In genomic region chr2:27264253-27264752, GRCh38 we compare ENCODE assay signal across 8 cellular contexts. TPM values are rescaled to one million over a fixed set of nuclear protein-coding genes. Genes with fewer than 3 reads are reported as not detected.
DNase-seq lines count a peak whose midpoint lies in the region; TF ChIP-seq lines count a peak whose summit lies in the region.

No MANE protein-coding gene starts in this region.

- H3K9ac ChIP-seq in ES-I3 (ENCODE audit: low read depth, low read length) (peak overlapping the region; percentile 61; the same call in 1 of the 2 replicates), endodermal cell (ENCODE audit: extremely low read depth, low read length, poor library complexity, severe bottlenecking) (no peak overlapping the region), neuronal stem cell (ENCODE audit: low read depth, low read length, poor library complexity) (peak overlapping the region; percentile 15)

- no peaks in the 10 kb centered on the region for H3K79me1 ChIP-seq in neuronal stem cell (ENCODE audit: low read depth, low read length)

- no peak overlapping the region for H2BK5ac ChIP-seq in neuronal stem cell (ENCODE audit: low read length)

- H3K4me1 ChIP-seq in ES-I3 (ENCODE audit: insufficient read depth, low read length) (peaks cover 4% of the 10 kb centered on the region), OCI-LY7 (ENCODE audit: insufficient read depth, low read length, poor library complexity, severe bottlenecking) (peaks cover 53% of the 10 kb centered on the region), endodermal cell (ENCODE audit: control insufficient read depth, insufficient read depth, low read length) (no peaks in the 10 kb centered on the region), neuronal stem cell (ENCODE audit: control insufficient read depth in 2 of 2, insufficient read depth in 1 of 2, low read depth in 1 of 2, low read length in 2 of 2) (peaks cover 0 to 3% of the 10 kb centered on the region in 2 donors)

- peak; percentile 22 for DNase-seq in OCI-LY7 (ENCODE audit: low spot score)
- peak; percentile 87 for DNase-seq in endodermal cell
- DNase-seq in neuronal stem cell (ENCODE audit: low spot score) = no peak
- no peak for DNase-seq in pons (ENCODE audit: low spot score)
- DNase-seq in GM13977 (ENCODE audit: low spot score) = no peak
- DNase-seq in nucleus accumbens (lab: John Stamatoyannopoulos, UW) = no peak
- DNase-seq in NCI-H510A (lab: John Stamatoyannopoulos, UW) = no peak

- H2BK12ac ChIP-seq in neuronal stem cell (ENCODE audit: low read length) = no peak overlapping the region

- H3K4me3 ChIP-seq in OCI-LY7 (ENCODE audit: low read depth, low read length, poor library complexity, severe bottlenecking) (peak overlapping the region; percentile 90), endodermal cell (ENCODE audit: low read length) (peak overlapping the region; percentile 78), neuronal stem cell (ENCODE audit: low read length in 2 of 2) (peak overlapping the region; percentile 32 to 74)

- no peak overlapping the region for H3K4ac ChIP-seq in neuronal stem cell (ENCODE audit: low read length)

- H2AK5ac ChIP-seq in neuronal stem cell (ENCODE audit: low read depth, low read length) = no peak overlapping the region

- no peak overlapping the region for H3K27ac Mint-ChIP-seq in endodermal cell

- no peak for TF ChIP-seq CTCF in OCI-LY7 (conservative IDR thresholded peaks at IDR 0.05; ENCODE audit: low read length)
- no peak for TF ChIP-seq CTCF in endodermal cell (conservative IDR thresholded peaks at IDR 0.05)
- no peak for TF ChIP-seq CTCF in GM13977 (IDR thresholded peaks at IDR 0.05; ENCODE audit: extremely low read depth, insufficient read depth, missing control alignments)

- H3K9me3 ChIP-seq in ES-I3 (ENCODE audit: control insufficient read depth, insufficient read depth, low read length) = no peaks in the 10 kb centered on the region
- H3K9me3 ChIP-seq in OCI-LY7 (ENCODE audit: low read length) = no peaks in the 10 kb centered on the region
- no peaks in the 10 kb centered on the region for H3K9me3 ChIP-seq in endodermal cell (ENCODE audit: control insufficient read depth, low read length)
- peaks cover 0 to 2% of the 10 kb centered on the region in 2 donors for H3K9me3 ChIP-seq in neuronal stem cell (replicated peaks in 1 of 2; ENCODE audit: control insufficient read depth in 2 of 2, insufficient read depth in 1 of 2, low read depth in 1 of 2, low read length in 2 of 2)

- peak overlapping the region; percentile 55 for H3K4me3 Mint-ChIP-seq in endodermal cell

- no peaks in the 10 kb centered on the region for H3K36me3 Mint-ChIP-seq in endodermal cell (ENCODE audit: low read depth)

- H3K27me3 Mint-ChIP-seq in endodermal cell (ENCODE audit: insufficient read depth) = peaks cover 31% of the 10 kb centered on the region

- H3K23ac ChIP-seq in neuronal stem cell (ENCODE audit: low read depth, low read length, poor library complexity) = no peak overlapping the region

- H2BK15ac ChIP-seq in neuronal stem cell (ENCODE audit: low read length) = no peak overlapping the region

- peaks cover 14% of the 10 kb centered on the region for H3K4me1 Mint-ChIP-seq in endodermal cell

- intact Hi-C loops in OCI-LY7 (cut with micrococcal nuclease; ENCODE audit: unreplicated experiment) = loop anchor here (2.0 kb wide), 1 partner anchor 26 kb away; no protein-coding TSS in a partner anchor

- no peak overlapping the region for H2BK120ac ChIP-seq in neuronal stem cell (ENCODE audit: low read depth, low read length)

- no peak overlapping the region for H3K14ac ChIP-seq in neuronal stem cell (ENCODE audit: low read length)

- no TSS peak for BruUV-seq in OCI-LY7 (replicated peaks; lab: Mats Ljungman, UMichigan)

- H3K27ac ChIP-seq in OCI-LY7 (ENCODE audit: low read depth, low read length, poor library complexity, severe bottlenecking) (peak overlapping the region; percentile 23), endodermal cell (ENCODE audit: low read depth, low read length) (no peak overlapping the region), neuronal stem cell (replicated peaks; ENCODE audit: low read length) (no peak overlapping the region)

- H3K79me2 ChIP-seq in OCI-LY7 (ENCODE audit: insufficient read depth, low read depth, low read length) = peaks cover 12% of the 10 kb centered on the region; the same call in 1 of the 2 replicates

- in situ Hi-C loops in GM13977 (cut with MboI; ENCODE audit: low pct_unique_long_range_greater_than_20kb, low sequenced_read_pairs, unreplicated experiment) = no loop called here

- WGBS in endodermal cell (ENCODE audit: insufficient coverage in 1 of 2, insufficient read length in 1 of 2), 2 experiments = 1 to 12% methylated on average over 3 to 38 of the region's 38 CpGs
- WGBS in neuronal stem cell (ENCODE audit: extremely low coverage in 2 of 2, insufficient read length in 2 of 2, insufficient replicate concordance in 1 of 2), 2 donors = no CpG with 5 or more reads among the region's 38 CpGs

- no peak overlapping the region for H4K91ac ChIP-seq in neuronal stem cell (ENCODE audit: low read depth, low read length, poor library complexity)

- CTCF ChIA-PET in OCI-LY7 (lab: Charles Lee; ENCODE audit: unreplicated experiment) = interaction anchor here (1.1 to 2.1 kb wide), 2 partner anchors 15 to 28 kb away, joined by 3 to 7 read pairs; no protein-coding TSS in a partner anchor

- H3K18ac ChIP-seq in neuronal stem cell (ENCODE audit: low read length) = peak overlapping the region; percentile 93

- no peak overlapping the region for H4K8ac ChIP-seq in neuronal stem cell (ENCODE audit: low read depth, low read length)

- no peaks in the 10 kb centered on the region for H3K9me2 ChIP-seq in OCI-LY7 (ENCODE audit: insufficient read depth, low read length)

- peak overlapping the region; percentile 100 for H3K4me2 ChIP-seq in OCI-LY7 (ENCODE audit: low read length)
- H3K4me2 ChIP-seq in neuronal stem cell (ENCODE audit: insufficient read depth, low read length, poor library complexity, severe bottlenecking) = peak overlapping the region; percentile 66

- H3K36me3 ChIP-seq in ES-I3 (ENCODE audit: insufficient read depth, low read length) (no peaks in the 10 kb centered on the region), OCI-LY7 (ENCODE audit: insufficient read depth, low read length) (peaks cover 6% of the 10 kb centered on the region; the same call in 1 of the 2 replicates), endodermal cell (ENCODE audit: control insufficient read depth, insufficient read depth, low read length) (no peaks in the 10 kb centered on the region), neuronal stem cell (replicated peaks in 1 of 2; ENCODE audit: control insufficient read depth in 2 of 2, insufficient read depth in 2 of 2, low read length in 2 of 2) (no peaks in the 10 kb centered on the region)

- H4K20me1 ChIP-seq in OCI-LY7 (ENCODE audit: insufficient read depth, low read length) = no peaks in the 10 kb centered on the region

- peaks cover 80% of the 10 kb centered on the region for H3K27me3 ChIP-seq in endodermal cell (ENCODE audit: control insufficient read depth, insufficient read depth, low read length, poor library complexity, severe bottlenecking)
- H3K27me3 ChIP-seq in neuronal stem cell (ENCODE audit: control insufficient read depth in 3 of 3, insufficient read depth in 3 of 3, low read depth in 1 of 3, low read length in 3 of 3) = peaks cover 38 to 93% (median 62%) of the 10 kb centered on the region in 3 experiments

- no peaks in the 10 kb centered on the region for H3K9me3 Mint-ChIP-seq in endodermal cell

- peak overlapping the region; percentile 76 for H2AFZ ChIP-seq in OCI-LY7 (ENCODE audit: low read length)
- H2AFZ ChIP-seq in neuronal stem cell (ENCODE audit: low read length) = peak overlapping the region; percentile 94

- POLR2A ChIA-PET in OCI-LY7 (lab: Charles Lee) = interaction anchor here (0.7 to 1.1 kb wide), 4 partner anchors 8 to 45 kb away, joined by 3 to 5 read pairs (median 4); no protein-coding TSS in a partner anchor

RNA-seq across cellular contexts. Expression of gene SLC30A3, which starts 1.5 kb away (rescaled TPM):
- total RNA-seq in OCI-LY7 (2014; rRNA removed; shearing (Covaris generic)) = 14.0 and 23.3 TPM in 2 replicates
- total RNA-seq in OCI-LY7 (2022) (61.0 and 71.6 TPM in 2 replicates), endodermal cell (1 to 10 TPM; 1.5 to 2.8 TPM)
- 1.4 TPM for polyA plus RNA-seq in endodermal cell (2013, experiment 1 of 2)
- 0.83 TPM for polyA plus RNA-seq in endodermal cell (2013, experiment 2 of 2)
- polyA plus RNA-seq in neuronal stem cell (2013, experiment 1 of 2) = 1.2 TPM
- 1.3 TPM for polyA plus RNA-seq in neuronal stem cell (2013, experiment 2 of 2)

RNA-seq across cellular contexts. Expression of gene DNAJC5G, which starts 10.9 kb away (rescaled TPM):
- 2.7 and 4.7 TPM in 2 replicates for total RNA-seq in OCI-LY7 (2014; rRNA removed; shearing (Covaris generic))
- total RNA-seq in OCI-LY7 (2022) (18.1 and 18.2 TPM in 2 replicates), endodermal cell (under 1 TPM in 1 of 2 donors, not detected in 1; 0.49 TPM)
- polyA plus RNA-seq in endodermal cell (2013, experiment 1 of 2) = not detected
- not detected for polyA plus RNA-seq in endodermal cell (2013, experiment 2 of 2)
- 0.04 TPM for polyA plus RNA-seq in neuronal stem cell (2013, experiment 1 of 2)
- not detected for polyA plus RNA-seq in neuronal stem cell (2013, experiment 2 of 2)

RNA-seq across cellular contexts. Expression of gene TRIM54, which starts 17.9 kb away (rescaled TPM):
- total RNA-seq in OCI-LY7 (2014; rRNA removed; shearing (Covaris generic)) = 2.1 and 6.4 TPM in 2 replicates
- total RNA-seq in OCI-LY7 (2022) = 13.6 and 18.8 TPM in 2 replicates
- 1 to 10 TPM in 1 of 2 donors, under 1 TPM in 1; 0.86 to 2.2 TPM for total RNA-seq in endodermal cell
- polyA plus RNA-seq in endodermal cell (2013, experiment 1 of 2) = 0.21 TPM
- polyA plus RNA-seq in endodermal cell (2013, experiment 2 of 2) = not detected
- polyA plus RNA-seq in neuronal stem cell (2013, experiment 1 of 2) = 0.04 TPM
- not detected for polyA plus RNA-seq in neuronal stem cell (2013, experiment 2 of 2)

RNA-seq across cellular contexts. Expression of gene UCN, which starts 43.9 kb away (rescaled TPM):
- 5.9 and 6.4 TPM in 2 replicates for total RNA-seq in OCI-LY7 (2014; rRNA removed; shearing (Covaris generic))
- total RNA-seq in OCI-LY7 (2022) (7.2 and 8.5 TPM in 2 replicates), endodermal cell (under 1 TPM; 0.59 to 0.75 TPM)
- 0.93 TPM for polyA plus RNA-seq in endodermal cell (2013, experiment 1 of 2)
- polyA plus RNA-seq in endodermal cell (2013, experiment 2 of 2) = 0.99 TPM
- 1.0 TPM for polyA plus RNA-seq in neuronal stem cell (2013, experiment 1 of 2)
- polyA plus RNA-seq in neuronal stem cell (2013, experiment 2 of 2) = 0.90 TPM

RNA-seq across cellular contexts. Expression of gene CAD, which starts 47.1 kb away (rescaled TPM):
- total RNA-seq in OCI-LY7 (2014; rRNA removed; shearing (Covaris generic)) = 118 and 132 TPM in 2 replicates
- total RNA-seq in OCI-LY7 (2022) (166 and 173 TPM in 2 replicates), endodermal cell (100 to 1,000 TPM; 120 to 127 TPM)
- polyA plus RNA-seq in endodermal cell (2013, experiment 1 of 2) = 51.5 TPM
- polyA plus RNA-seq in endodermal cell (2013, experiment 2 of 2) = 53.2 TPM
- 16.3 TPM for polyA plus RNA-seq in neuronal stem cell (2013, experiment 1 of 2)
- polyA plus RNA-seq in neuronal stem cell (2013, experiment 2 of 2) = 16.0 TPM

Comparison
In these comparisons a context has a peak if more than half of its experiments do, and no peak if none do; other contexts are left out.
1. DNase-seq: peak in OCI-LY7 (single experiment) and endodermal cell (single experiment); none in neuronal stem cell (single experiment), pons (single experiment), GM13977 (single experiment), nucleus accumbens (0 of 56) and NCI-H510A (single experiment).
2. Peak in every context shown above with its lines, with median percentiles within 50 percentile points of each other: H3K4me3 ChIP-seq.